Comparison of ENCODE assay signal across 14 cellular contexts in genomic region chr4:113610542-113610941, GRCh38.
DNase-seq lines count a peak whose midpoint lies in the region; ATAC-seq and TF ChIP-seq lines count a peak whose summit lies in the region.
"Had no signal": no experiment of that assay in that cellular context is flagged by ENCODE, and none has a peak within 500 bp of the region (broad histone marks: within the 10 kb centered on the region; RNA-seq: fewer than 3 reads in every experiment).

No MANE protein-coding gene starts in this region.

- peaks cover 61% of the 10 kb centered on the region for H3K4me1 ChIP-seq in left ventricle myocardium inferior

- H3K27ac ChIP-seq in left ventricle myocardium inferior (replicated peaks) = peak overlapping the region; percentile 71
- H3K27ac ChIP-seq: C4-2B had no signal

- POLR2A ChIA-PET in naive thymus-derived CD8-positive, alpha-beta T cell (lab: Charles Lee) = no interaction called here

- no peak overlapping the region for H3K4me3 ChIP-seq in left ventricle myocardium inferior

- H3K9me3 ChIP-seq in left ventricle myocardium inferior (replicated peaks) = no peaks in the 10 kb centered on the region

- no peaks in the 10 kb centered on the region for H3K27me3 ChIP-seq in left ventricle myocardium inferior (ENCODE audit: low read depth)

- no peak overlapping the region for H3K4me3 Mint-ChIP-seq in naive thymus-derived CD8-positive, alpha-beta T cell
- H3K4me3 Mint-ChIP-seq: IgD-negative memory B cell had no signal

- peaks cover 27% of the 10 kb centered on the region for H3K36me3 ChIP-seq in left ventricle myocardium inferior

- peaks cover 0 to 6% (median 0%) of the 10 kb centered on the region in 9 donors for H3K9me3 Mint-ChIP-seq in naive thymus-derived CD8-positive, alpha-beta T cell
- H3K9me3 Mint-ChIP-seq: IgD-negative memory B cell had no signal

- intact Hi-C loops in left ventricle myocardium inferior (cut with micrococcal nuclease) = no loop called here

- no peak overlapping the region for H3K27ac Mint-ChIP-seq in naive thymus-derived CD8-positive, alpha-beta T cell
- H3K27ac Mint-ChIP-seq: IgD-negative memory B cell had no signal

- ATAC-seq in HG03097 (IDR thresholded peaks at IDR 0.05; ENCODE audit: low FRiP score, unreplicated experiment) = no peak
- no peak for ATAC-seq in naive thymus-derived CD8-positive, alpha-beta T cell

- H3K27me3 Mint-ChIP-seq in naive thymus-derived CD8-positive, alpha-beta T cell = no peaks in the 10 kb centered on the region
- H3K27me3 Mint-ChIP-seq: IgD-negative memory B cell had no signal

- peaks cover 10 to 47% (median 15%) of the 10 kb centered on the region in 4 donors for H3K4me1 Mint-ChIP-seq in naive thymus-derived CD8-positive, alpha-beta T cell

- H3K36me3 Mint-ChIP-seq in naive thymus-derived CD8-positive, alpha-beta T cell = peaks cover 25 to 46% (median 43%) of the 10 kb centered on the region in 3 donors

- TF ChIP-seq CTCF in left ventricle myocardium inferior (IDR thresholded peaks at IDR 0.05; ENCODE audit: borderline replicate concordance) = no peak

- DNase-seq in NCI-H345 (lab: John Stamatoyannopoulos, UW) (peak; percentile 12), NCI-H345 treated with DMSO at 0.1 percent for 48 hours (lab: John Stamatoyannopoulos, UW; ENCODE audit: unreplicated experiment) (no peak), DMS79 treated with DMSO at 0.1 percent for 48 hours (lab: John Stamatoyannopoulos, UW) (peak; percentile 32), NCI-H2029 treated with DMSO at 0.1 percent for 48 hours (lab: John Stamatoyannopoulos, UW) (peak; percentile 63), left ventricle myocardium inferior (no peak), NCI-H2227 treated with DMSO at 0.1 percent for 48 hours (lab: John Stamatoyannopoulos, UW) (no peak)
- DNase-seq in naive thymus-derived CD8-positive, alpha-beta T cell = no peak
- DNase-seq: HCEC 1CT, NCI-H187, NCI-H748 treated with DMSO at 0.1 percent for 48 hours, SIG-M5 had no signal

Comparison
In these comparisons a context has a peak if more than half of its experiments do, and no peak if none do; other contexts are left out.
1. DNase-seq: peak in NCI-H345 (single experiment), DMS79 treated with DMSO at 0.1 percent for 48 hours (single experiment) and NCI-H2029 treated with DMSO at 0.1 percent for 48 hours (single experiment); none in NCI-H345 treated with DMSO at 0.1 percent for 48 hours (single experiment), left ventricle myocardium inferior (single experiment), NCI-H2227 treated with DMSO at 0.1 percent for 48 hours (single experiment) and naive thymus-derived CD8-positive, alpha-beta T cell (0 of 10).